In the genomic region with DNA sequence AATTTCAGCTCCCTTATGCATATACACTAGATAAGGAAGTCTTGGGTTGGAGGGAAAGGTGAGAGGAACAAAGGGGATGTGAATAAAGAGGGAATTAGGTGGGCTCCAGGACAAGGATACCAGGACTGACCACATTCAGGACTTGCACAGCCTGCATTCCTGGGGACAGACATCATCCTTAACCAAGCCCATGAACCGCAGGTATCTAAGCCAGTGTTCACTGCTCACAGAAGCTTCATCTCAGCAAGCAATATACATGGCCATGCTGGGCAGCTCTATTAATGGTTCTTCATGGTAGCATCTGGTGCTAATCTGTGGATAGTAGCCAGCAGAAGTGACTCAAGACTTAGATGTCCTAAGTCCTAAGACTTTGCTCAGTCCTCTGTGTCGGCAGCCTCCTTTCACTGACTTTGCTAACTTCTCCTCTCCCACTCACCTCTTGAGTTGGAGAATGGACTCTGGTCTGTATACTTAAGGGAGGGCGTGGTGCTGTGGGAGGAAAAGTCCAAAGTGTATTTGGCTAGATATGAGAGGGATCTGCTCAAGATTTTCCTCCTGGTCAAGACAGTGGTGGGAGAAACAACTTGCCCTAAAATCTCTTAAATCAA, we compare ENCODE assay signal across 17 cellular contexts.
DNase-seq lines count a peak whose midpoint lies in the region; ATAC-seq and TF ChIP-seq lines count a peak whose summit lies in the region.
"Had no signal": no experiment of that assay in that cellular context is flagged by ENCODE, and none has a peak within 500 bp of the region (broad histone marks: within the 10 kb centered on the region; RNA-seq: fewer than 3 reads in every experiment).

No MANE protein-coding gene starts in this region.

- no TSS peak for BruUV-seq in Calu3 (replicated peaks; lab: Mats Ljungman, UMichigan)

- H3K27me3 Mint-ChIP-seq in GM23338 (ENCODE audit: insufficient read depth, low read depth, poor library complexity) = no peaks in the 10 kb centered on the region
- no peaks in the 10 kb centered on the region for H3K27me3 Mint-ChIP-seq in WTC11 (ENCODE audit: low read depth)
- H3K27me3 Mint-ChIP-seq in Calu3 (ENCODE audit: unreplicated experiment) = no peaks in the 10 kb centered on the region

- H3K36me3 Mint-ChIP-seq in GM23338 (ENCODE audit: low read depth) = no peaks in the 10 kb centered on the region
- H3K36me3 Mint-ChIP-seq in WTC11 = no peaks in the 10 kb centered on the region
- no peaks in the 10 kb centered on the region for H3K36me3 Mint-ChIP-seq in Calu3 (ENCODE audit: insufficient read depth, unreplicated experiment)

- H3K4me3 Mint-ChIP-seq in GM23338 (no peak overlapping the region), WTC11 (no peak overlapping the region), Calu3 (ENCODE audit: low read depth, unreplicated experiment) (no peak overlapping the region)

- no peak overlapping the region for H3K27ac Mint-ChIP-seq in GM23338
- H3K27ac Mint-ChIP-seq in WTC11 = no peak overlapping the region
- H3K27ac Mint-ChIP-seq in Calu3 (ENCODE audit: unreplicated experiment) = no peak overlapping the region

- POLR2A ChIA-PET in WTC11 (lab: Charles Lee) = no interaction called here

- H3K79me2 ChIP-seq in GM23338 (replicated peaks; ENCODE audit: insufficient read depth) = no peaks in the 10 kb centered on the region

- H3K27me3 ChIP-seq in GM23338 (ENCODE audit: insufficient read depth) (no peaks in the 10 kb centered on the region), mucosa of stomach (ENCODE audit: control insufficient read depth, insufficient read depth, low read length) (no peaks in the 10 kb centered on the region)
- H3K27me3 ChIP-seq: BLaER1 treated with 17β-estradiol and CSF1 and Interleukin-3, amounts not matched to agents 10 nM and 100 nM; SJSA1 had no signal

- no peaks in the 10 kb centered on the region for H4K20me1 ChIP-seq in GM23338 (replicated peaks; ENCODE audit: insufficient read depth)
- H4K20me1 ChIP-seq: BLaER1 treated with 17β-estradiol and CSF1 and Interleukin-3, amounts not matched to agents 10 nM and 100 nM had no signal

- ATAC-seq in GM23338 (no peak), WTC11 (peak; percentile 59)

- H3F3A ChIP-seq in GM23338 (replicated peaks; ENCODE audit: low read depth) = no peaks in the 10 kb centered on the region

- H3K9me3 Mint-ChIP-seq in GM23338 (no peaks in the 10 kb centered on the region), WTC11 (no peaks in the 10 kb centered on the region), Calu3 (ENCODE audit: low read depth, unreplicated experiment) (peaks cover 11% of the 10 kb centered on the region)

- CTCF ChIA-PET in WTC11 (lab: Charles Lee) = no interaction called here
- CTCF ChIA-PET in Calu3 (lab: Charles Lee) = interaction anchor here (0.5 kb wide), 1 partner anchor 12 kb away, joined by 3 read pairs; no protein-coding TSS in a partner anchor

- no peak overlapping the region for H2AFZ ChIP-seq in GM23338

- DNase-seq in GM23338 (ENCODE audit: low spot score) (peak; percentile 7), WTC11 (ENCODE audit: low spot score) (no peak), kidney tubule cell (ENCODE audit: low spot score) (peak; percentile 3), Calu3 (no peak), hepatic stellate cell (ENCODE audit: low spot score) (no peak), AML-193 (lab: John Stamatoyannopoulos, UW) (no peak)
- DNase-seq in stimulated activated CD4-positive, alpha-beta T cell treated with anti-CD3 and anti-CD28 coated beads, Interleukin-12 subunit alpha, Interleukin-12 subunit beta, amount 100 ng/mL, for 4 hours = no peak
- DNase-seq: DMS 273 treated with DMSO at 0.1 percent for 48 hours, MV-4-11, NCI-H1417, NCI-H187 treated with DMSO at 0.1 percent for 48 hours, NCI-H446, NCI-H69 had no signal

- peaks cover 14% of the 10 kb centered on the region for H3K9me2 ChIP-seq in GM23338 (ENCODE audit: insufficient read depth)

- no peaks in the 10 kb centered on the region for H3K36me3 ChIP-seq in GM23338 (ENCODE audit: insufficient read depth)
- H3K36me3 ChIP-seq in mucosa of stomach (ENCODE audit: control insufficient read depth, insufficient read depth, low read length) = no peaks in the 10 kb centered on the region
- H3K36me3 ChIP-seq: BLaER1 treated with 17β-estradiol and CSF1 and Interleukin-3, amounts not matched to agents 10 nM and 100 nM; SJSA1 had no signal

- no peak overlapping the region for H3K9ac ChIP-seq in mucosa of stomach (ENCODE audit: low read length)
- H3K9ac ChIP-seq: BLaER1 treated with 17β-estradiol and CSF1 and Interleukin-3, amounts not matched to agents 10 nM and 100 nM had no signal

- intact Hi-C loops in Calu3 (cut with micrococcal nuclease; ENCODE audit: unreplicated experiment) = no loop called here

- no peak overlapping the region for H3K27ac ChIP-seq in GM23338 (ENCODE audit: low read depth)
- H3K27ac ChIP-seq: BLaER1 treated with 17β-estradiol and CSF1 and Interleukin-3, amounts not matched to agents 10 nM and 100 nM; RWPE1; SJSA1 had no signal

- H3K4me2 ChIP-seq in GM23338 = no peak overlapping the region
- H3K4me2 ChIP-seq: BLaER1 treated with 17β-estradiol and CSF1 and Interleukin-3, amounts not matched to agents 10 nM and 100 nM had no signal

- TF ChIP-seq CTCF in GM23338 (conservative IDR thresholded peaks at IDR 0.05; ENCODE audit: low read depth in 2 of 2) = no peak
- TF ChIP-seq CTCF in WTC11 (IDR thresholded peaks at IDR 0.05) = no peak
- TF ChIP-seq CTCF in Calu3 (IDR thresholded peaks at IDR 0.05; ENCODE audit: unreplicated experiment) = no peak

- H3K4me3 ChIP-seq in GM23338 (no peak overlapping the region), mucosa of stomach (ENCODE audit: low read length) (peak overlapping the region; percentile 3)
- H3K4me3 ChIP-seq: BLaER1 treated with 17β-estradiol and CSF1 and Interleukin-3, amounts not matched to agents 10 nM and 100 nM; SJSA1 had no signal

- no peaks in the 10 kb centered on the region for H3K9me3 ChIP-seq in mucosa of stomach (ENCODE audit: control insufficient read depth, low read length)
- H3K9me3 ChIP-seq: BLaER1 treated with 17β-estradiol and CSF1 and Interleukin-3, amounts not matched to agents 10 nM and 100 nM; SJSA1 had no signal

- H3K4me1 Mint-ChIP-seq in GM23338 (peaks cover 21% of the 10 kb centered on the region), WTC11 (peaks cover 34% of the 10 kb centered on the region), Calu3 (ENCODE audit: low read depth, unreplicated experiment) (no peaks in the 10 kb centered on the region)

- H3K4me1 ChIP-seq in GM23338 (ENCODE audit: insufficient read depth) (peaks cover 19% of the 10 kb centered on the region), mucosa of stomach (ENCODE audit: control insufficient read depth, insufficient read depth, low read length) (peaks cover 19% of the 10 kb centered on the region)
- H3K4me1 ChIP-seq: BLaER1 treated with 17β-estradiol and CSF1 and Interleukin-3, amounts not matched to agents 10 nM and 100 nM; SJSA1 had no signal

TF ChIP-seq in WTC11, 78 proteins besides CTCF, POLR2A, EP300 and RAD21 (continues in another document):
- TF ChIP-seq ATF1 (CRISPR knock-in tag; IDR thresholded peaks at IDR 0.05) (no peak), ZNF416 (CRISPR knock-in tag; IDR thresholded peaks at IDR 0.05) (no peak), FOXJ3 (CRISPR knock-in tag; IDR thresholded peaks at IDR 0.05; ENCODE audit: borderline replicate concordance) (no peak), RORB (CRISPR knock-in tag; IDR thresholded peaks at IDR 0.05) (no peak), ETV6 (CRISPR knock-in tag; IDR thresholded peaks at IDR 0.05) (no peak), TEAD1 (CRISPR knock-in tag; IDR thresholded peaks at IDR 0.05) (no peak)
- TF ChIP-seq, protein P1, sequence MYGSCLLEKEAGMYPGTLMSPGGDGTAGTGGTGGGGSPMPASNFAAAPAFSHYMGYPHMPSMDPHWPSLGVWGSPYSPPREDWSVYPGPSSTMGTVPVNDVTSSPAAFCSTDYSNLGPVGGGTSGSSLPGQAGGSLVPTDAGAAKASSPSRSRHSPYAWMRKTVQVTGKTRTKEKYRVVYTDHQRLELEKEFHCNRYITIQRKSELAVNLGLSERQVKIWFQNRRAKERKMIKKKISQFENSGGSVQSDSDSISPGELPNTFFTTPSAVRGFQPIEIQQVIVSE (CRISPR knock-in tag; IDR thresholded peaks at IDR 0.05; ENCODE audit: borderline replicate concordance) = no peak
- TF ChIP-seq, protein P2, sequence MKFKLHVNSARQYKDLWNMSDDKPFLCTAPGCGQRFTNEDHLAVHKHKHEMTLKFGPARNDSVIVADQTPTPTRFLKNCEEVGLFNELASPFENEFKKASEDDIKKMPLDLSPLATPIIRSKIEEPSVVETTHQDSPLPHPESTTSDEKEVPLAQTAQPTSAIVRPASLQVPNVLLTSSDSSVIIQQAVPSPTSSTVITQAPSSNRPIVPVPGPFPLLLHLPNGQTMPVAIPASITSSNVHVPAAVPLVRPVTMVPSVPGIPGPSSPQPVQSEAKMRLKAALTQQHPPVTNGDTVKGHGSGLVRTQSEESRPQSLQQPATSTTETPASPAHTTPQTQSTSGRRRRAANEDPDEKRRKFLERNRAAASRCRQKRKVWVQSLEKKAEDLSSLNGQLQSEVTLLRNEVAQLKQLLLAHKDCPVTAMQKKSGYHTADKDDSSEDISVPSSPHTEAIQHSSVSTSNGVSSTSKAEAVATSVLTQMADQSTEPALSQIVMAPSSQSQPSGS (CRISPR knock-in tag; IDR thresholded peaks at IDR 0.05; ENCODE audit: borderline replicate concordance, low read depth) = no peak
- TF ChIP-seq, protein P3, sequence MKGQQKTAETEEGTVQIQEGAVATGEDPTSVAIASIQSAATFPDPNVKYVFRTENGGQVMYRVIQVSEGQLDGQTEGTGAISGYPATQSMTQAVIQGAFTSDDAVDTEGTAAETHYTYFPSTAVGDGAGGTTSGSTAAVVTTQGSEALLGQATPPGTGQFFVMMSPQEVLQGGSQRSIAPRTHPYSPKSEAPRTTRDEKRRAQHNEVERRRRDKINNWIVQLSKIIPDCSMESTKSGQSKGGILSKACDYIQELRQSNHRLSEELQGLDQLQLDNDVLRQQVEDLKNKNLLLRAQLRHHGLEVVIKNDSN (CRISPR knock-in tag; IDR thresholded peaks at IDR 0.05) = no peak
- TF ChIP-seq, protein P4, sequence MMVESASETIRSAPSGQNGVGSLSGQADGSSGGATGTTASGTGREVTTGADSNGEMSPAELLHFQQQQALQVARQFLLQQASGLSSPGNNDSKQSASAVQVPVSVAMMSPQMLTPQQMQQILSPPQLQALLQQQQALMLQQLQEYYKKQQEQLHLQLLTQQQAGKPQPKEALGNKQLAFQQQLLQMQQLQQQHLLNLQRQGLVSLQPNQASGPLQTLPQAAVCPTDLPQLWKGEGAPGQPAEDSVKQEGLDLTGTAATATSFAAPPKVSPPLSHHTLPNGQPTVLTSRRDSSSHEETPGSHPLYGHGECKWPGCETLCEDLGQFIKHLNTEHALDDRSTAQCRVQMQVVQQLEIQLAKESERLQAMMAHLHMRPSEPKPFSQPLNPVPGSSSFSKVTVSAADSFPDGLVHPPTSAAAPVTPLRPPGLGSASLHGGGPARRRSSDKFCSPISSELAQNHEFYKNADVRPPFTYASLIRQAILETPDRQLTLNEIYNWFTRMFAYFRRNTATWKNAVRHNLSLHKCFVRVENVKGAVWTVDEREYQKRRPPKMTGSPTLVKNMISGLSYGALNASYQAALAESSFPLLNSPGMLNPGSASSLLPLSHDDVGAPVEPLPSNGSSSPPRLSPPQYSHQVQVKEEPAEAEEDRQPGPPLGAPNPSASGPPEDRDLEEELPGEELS (CRISPR knock-in tag; IDR thresholded peaks at IDR 0.05) = no peak

Comparison
In these comparisons a context has a peak if more than half of its experiments do, and no peak if none do; other contexts are left out.
1. DNase-seq: peak in GM23338 (single experiment) and kidney tubule cell (single experiment); none in WTC11 (single experiment), Calu3 (single experiment), stimulated activated CD4-positive, alpha-beta T cell treated with anti-CD3 and anti-CD28 coated beads, Interleukin-12 subunit alpha, Interleukin-12 subunit beta, amount 100 ng/mL, for 4 hours (single experiment), hepatic stellate cell (single experiment) and AML-193 (0 of 2).